Comparison of ENCODE assay signal across 17 cellular contexts in genomic region chr3:165903885-165904284, GRCh38.
"Had no signal": no experiment of that assay in that cellular context is flagged by ENCODE, and none has a peak within 500 bp of the region (broad histone marks: within the 10 kb centered on the region; RNA-seq: fewer than 3 reads in every experiment).

No MANE protein-coding gene starts in this region.

- H3K36me3 ChIP-seq: esophagus muscularis mucosa, gastrocnemius medialis, heart right ventricle, left ventricle myocardium inferior, upper lobe of right lung had no signal

- ATAC-seq: activated T-cell treated with anti-CD3 and anti-CD28 coated beads, Interleukin-2, amount 50 U/mL, for 4 hours; gastrocnemius medialis; heart right ventricle; stimulated activated naive CD8-positive, alpha-beta T cell treated with anti-CD3 and anti-CD28 coated beads, Interleukin-15, Interleukin-2, amounts not matched to agents 100 U/mL and 50 U/mL, for 24 hours; upper lobe of right lung had no signal

- H3K27ac ChIP-seq: dorsolateral prefrontal cortex, esophagus muscularis mucosa, gastrocnemius medialis, heart right ventricle, left ventricle myocardium inferior, upper lobe of right lung had no signal

- H3K4me3 ChIP-seq: dorsolateral prefrontal cortex, esophagus muscularis mucosa, gastrocnemius medialis, heart right ventricle, left ventricle myocardium inferior, upper lobe of right lung had no signal

- FAIRE-seq: endometrium, keratinocyte had no signal

- DNase-seq: activated CD4-positive, alpha-beta memory T cell treated with anti-CD3 and anti-CD28 coated beads for 36 hours; activated CD4-positive, alpha-beta T cell treated with anti-CD3 and anti-CD28 coated beads for 1 hour; activated effector memory CD4-positive, alpha-beta T cell treated with anti-CD3 and anti-CD28 coated beads, Interleukin-2, amount 50 U/mL, for 16 hours; activated naive CD8-positive, alpha-beta T cell treated with anti-CD3 and anti-CD28 coated beads for 36 hours; activated T-cell treated with anti-CD3 and anti-CD28 coated beads, Interleukin-2, amount 50 U/mL, for 4 hours; aorta; dorsolateral prefrontal cortex; gastrocnemius medialis; heart right ventricle; left ventricle myocardium inferior; stimulated activated CD4-positive, alpha-beta T cell treated with anti-CD3 and anti-CD28 coated beads, Interleukin-4, amount 100 ng/mL, for 1 hour; stimulated activated CD8-positive, alpha-beta memory T cell treated with anti-CD3 and anti-CD28 coated beads, Interleukin-4, amount 100 ng/mL, for 48 hours; stimulated activated naive CD8-positive, alpha-beta T cell treated with anti-CD3 and anti-CD28 coated beads, Interleukin-15, Interleukin-2, amounts not matched to agents 100 U/mL and 50 U/mL, for 24 hours; upper lobe of right lung had no signal

- H3K9me3 ChIP-seq: esophagus muscularis mucosa, gastrocnemius medialis, left ventricle myocardium inferior, upper lobe of right lung had no signal

- H3K4me1 ChIP-seq: esophagus muscularis mucosa, gastrocnemius medialis, heart right ventricle, left ventricle myocardium inferior, upper lobe of right lung had no signal

- H3K27me3 ChIP-seq: esophagus muscularis mucosa, gastrocnemius medialis, heart right ventricle, upper lobe of right lung had no signal
